In genomic region chr16:50152807-50153647, GRCh38 we compare ENCODE assay signal across 8 cellular contexts. TPM values are rescaled to one million over a fixed set of nuclear protein-coding genes. Genes with fewer than 3 reads are reported as not detected.
DNase-seq lines count a peak whose midpoint lies in the region; ATAC-seq and TF ChIP-seq lines count a peak whose summit lies in the region.

TENT4B (plus strand) TSS chr16:50153306; CDS start chr16:50153622, 316 bp downstream.

- POLR2A ChIA-PET in CD4-positive, alpha-beta memory T cell (lab: Charles Lee; ENCODE audit: partially characterized antibody) = interaction anchor here (0.6 to 2.5 kb wide), 13 partner anchors 9 to 528 kb away, joined by 3 to 23 read pairs (median 5); partner anchors contain the start of genes CNEP1R1, HEATR3 and SNX20

- no peaks in the 10 kb centered on the region for H3K36me3 ChIP-seq in CD4-positive, alpha-beta memory T cell (ENCODE audit: insufficient read depth, low read length)

- H3K4me1 ChIP-seq in CD4-positive, alpha-beta memory T cell (ENCODE audit: insufficient read depth, low read length) = peaks cover 48% of the 10 kb centered on the region

- H3K27me3 ChIP-seq in CD4-positive, alpha-beta memory T cell (ENCODE audit: insufficient read depth, low read length) = no peaks in the 10 kb centered on the region

- CTCF ChIA-PET in CD4-positive, alpha-beta memory T cell (lab: Charles Lee; ENCODE audit: partially characterized antibody) = interaction anchor here (1.4 to 1.6 kb wide), 2 partner anchors 12 to 87 kb away, joined by 4 to 5 read pairs; partner anchors contain the start of gene HEATR3

- peaks cover 25 to 41% (median 34%) of the 10 kb centered on the region in 4 donors for H3K4me1 Mint-ChIP-seq in CD4-positive, alpha-beta memory T cell
- H3K4me1 Mint-ChIP-seq in endothelial cell (ENCODE audit: unreplicated experiment) = peaks cover 21% of the 10 kb centered on the region

- peak within 1 kb of the TSS; percentile 93 to 99 (median 97) for H3K27ac Mint-ChIP-seq in CD4-positive, alpha-beta memory T cell
- H3K27ac Mint-ChIP-seq in endothelial cell (ENCODE audit: unreplicated experiment) = peak within 1 kb of the TSS; percentile 86

- ATAC-seq in GM19395 (IDR thresholded peaks at IDR 0.05; ENCODE audit: unreplicated experiment) (peak; percentile 77), HG03521 (IDR thresholded peaks at IDR 0.05; ENCODE audit: unreplicated experiment) (peak; percentile 75)

- H3K36me3 Mint-ChIP-seq in CD4-positive, alpha-beta memory T cell = peaks cover 3 to 23% of the 10 kb centered on the region in 2 donors
- H3K36me3 Mint-ChIP-seq in endothelial cell (ENCODE audit: low read depth, unreplicated experiment) = no peaks in the 10 kb centered on the region

- H3K9me3 ChIP-seq in CD4-positive, alpha-beta memory T cell (ENCODE audit: control insufficient read depth in 1 of 2, low read length in 2 of 2) = no peaks in the 10 kb centered on the region

- no peak for TF ChIP-seq CTCF in endothelial cell (IDR thresholded peaks at IDR 0.05; ENCODE audit: unreplicated experiment)

- DNase-seq in CD4-positive, alpha-beta memory T cell = peak; percentile 92 to 95 (median 94)
- DNase-seq in NOMO-1 treated with dmso at 0.1 percent for 144 hours (lab: John Stamatoyannopoulos, UW; ENCODE audit: unreplicated experiment) (peak; percentile 68), endothelial cell (ENCODE audit: low spot score) (peak; percentile 82), middle frontal gyrus (ENCODE audit: extremely low spot score, low spot score) (peak; percentile 56)
- peak; percentile 91 for DNase-seq in activated CD8-positive, alpha-beta memory T cell treated with anti-CD3 and anti-CD28 coated beads, Interleukin-2, amount 50 U/mL, for 48 hours
- DNase-seq in stimulated activated CD8-positive, alpha-beta memory T cell treated with anti-CD3 and anti-CD28 coated beads, Interleukin-2, amount 100 ng/mL, for 1 hour (ENCODE audit: low read depth in 2 of 2) = peak; percentile 62 to 79

- no peaks in the 10 kb centered on the region for H3K9me3 Mint-ChIP-seq in CD4-positive, alpha-beta memory T cell
- no peaks in the 10 kb centered on the region for H3K9me3 Mint-ChIP-seq in endothelial cell (ENCODE audit: unreplicated experiment)

- H3K27me3 Mint-ChIP-seq in CD4-positive, alpha-beta memory T cell = no peaks in the 10 kb centered on the region
- peaks cover 10% of the 10 kb centered on the region for H3K27me3 Mint-ChIP-seq in endothelial cell (ENCODE audit: unreplicated experiment)

- H3K4me3 ChIP-seq in CD4-positive, alpha-beta memory T cell (ENCODE audit: low read length in 2 of 2) = peak within 1 kb of the TSS; percentile 84 to 93

- peak within 1 kb of the TSS; percentile 89 for H3K27ac ChIP-seq in CD4-positive, alpha-beta memory T cell (ENCODE audit: low read depth, low read length)

- intact Hi-C loops in CD4-positive, alpha-beta memory T cell (cut with micrococcal nuclease) = loop anchor here (1.0 to 5.0 kb wide), 7 partner anchors 58 to 588 kb away; partner anchors contain the start of genes ADCY7, BRD7, CNEP1R1 and NKD1

- peak within 1 kb of the TSS; percentile 91 to 97 (median 94) for H3K4me3 Mint-ChIP-seq in CD4-positive, alpha-beta memory T cell
- H3K4me3 Mint-ChIP-seq in endothelial cell (ENCODE audit: unreplicated experiment) = peak within 1 kb of the TSS; percentile 94

RNA-seq across cellular contexts. Expression of gene TENT4B, which starts in this region (rescaled TPM):
- 10 to 100 TPM; 22.4 to 23.5 TPM for total RNA-seq in CD4-positive, alpha-beta memory T cell
- polyA plus RNA-seq in CD4-positive, alpha-beta memory T cell = 1 to 10 TPM; 2.7 to 8.1 TPM
- 7.1 TPM for total RNA-seq in endothelial cell (ENCODE audit: unreplicated experiment)

Comparison
In these comparisons a context has a peak if more than half of its experiments do, and no peak if none do; other contexts are left out.
1. Peak in every context shown above with its lines: DNase-seq, ATAC-seq, H3K4me3 ChIP-seq and H3K27ac ChIP-seq.